Comparison of ENCODE assay signal across 8 cellular contexts in the genomic region with DNA sequence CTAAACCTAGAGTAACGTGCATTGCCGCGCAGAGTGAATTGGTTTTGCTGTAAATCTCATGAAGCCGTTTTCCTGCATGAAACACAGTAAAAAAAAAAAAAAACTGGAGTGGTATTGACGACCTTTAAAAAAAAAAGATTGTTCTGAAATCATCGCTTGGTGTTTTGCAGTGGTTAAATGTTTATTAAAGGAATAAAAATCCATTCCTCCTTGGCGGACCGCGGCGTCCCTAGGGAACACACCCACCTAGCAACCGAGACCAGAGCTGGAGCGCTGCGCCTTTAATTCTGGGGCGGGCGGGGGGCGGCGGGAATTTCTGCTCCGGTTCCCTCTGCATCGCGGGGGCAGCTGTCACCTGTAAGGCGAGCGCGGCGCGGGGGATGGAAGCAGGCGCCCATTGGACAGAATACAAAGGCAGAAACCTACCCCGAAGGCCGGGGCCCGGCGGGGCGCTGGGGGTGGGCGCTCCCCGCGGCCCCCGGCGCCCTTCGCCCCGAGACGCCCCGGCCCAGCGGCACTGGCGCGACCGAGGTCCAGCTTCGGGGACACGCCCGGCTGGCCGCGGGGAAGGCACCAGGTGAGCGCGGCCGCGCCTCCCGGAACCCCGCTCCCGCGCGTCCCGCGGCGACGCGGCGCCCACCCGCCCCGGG.
DNase-seq lines count a peak whose midpoint lies in the region; ATAC-seq and TF ChIP-seq lines count a peak whose summit lies in the region.

A gene (plus strand): TSS at position 354 of the 650 bp plus-strand sequence. CDS start 320 bp downstream, outside the sequence.

- TF ChIP-seq CTCF in choroid plexus epithelial cell (conservative IDR thresholded peaks at IDR 0.05; ENCODE audit: low read depth, low read length), result no peak

- H3K9me3 ChIP-seq in mucosa of stomach (ENCODE audit: control insufficient read depth, low read length), result no peaks in the 10 kb centered on the region

- H3K9ac ChIP-seq in mucosa of stomach (ENCODE audit: low read length), result peak within 1 kb of the TSS; percentile 65

- no peaks in the 10 kb centered on the region for H3K36me3 ChIP-seq in mucosa of stomach (ENCODE audit: control insufficient read depth, insufficient read depth, low read length)

- peaks cover 6% of the 10 kb centered on the region for H3K27me3 ChIP-seq in mucosa of stomach (ENCODE audit: control insufficient read depth, insufficient read depth, low read length)

- ATAC-seq in GM18870 (IDR thresholded peaks at IDR 0.05; ENCODE audit: unreplicated experiment), result no peak
- ATAC-seq in activated CD4-positive, CD25-positive, alpha-beta regulatory T cell treated with anti-CD3 and anti-CD28 coated beads, Interleukin-2, amount 50 U/mL, for 24 hours, result no peak
- no peak for ATAC-seq in GM21825 (IDR thresholded peaks at IDR 0.05; ENCODE audit: unreplicated experiment)

- DNase-seq in NCI-H2107 treated with DMSO at 0.1 percent for 48 hours (lab: John Stamatoyannopoulos, UW; ENCODE audit: unreplicated experiment) (peak; percentile 27), NCI-H2107 (lab: John Stamatoyannopoulos, UW) (no peak), NCI-H345 treated with DMSO at 0.1 percent for 48 hours (lab: John Stamatoyannopoulos, UW; ENCODE audit: unreplicated experiment) (peak; percentile 5), choroid plexus epithelial cell (ENCODE audit: low read depth) (no peak)

- peaks cover 9% of the 10 kb centered on the region for H3K4me1 ChIP-seq in mucosa of stomach (ENCODE audit: control insufficient read depth, insufficient read depth, low read length)

- H3K4me3 ChIP-seq in choroid plexus epithelial cell (ENCODE audit: low read depth, low read length) (peak within 1 kb of the TSS; percentile 35), mucosa of stomach (ENCODE audit: low read length) (peak within 1 kb of the TSS; percentile 46)

Comparison
In these comparisons a context has a peak if more than half of its experiments do, and no peak if none do; other contexts are left out.
1. DNase-seq: peak in NCI-H2107 treated with DMSO at 0.1 percent for 48 hours (single experiment) and NCI-H345 treated with DMSO at 0.1 percent for 48 hours (single experiment); none in NCI-H2107 (single experiment) and choroid plexus epithelial cell (single experiment).